In the genomic region with DNA sequence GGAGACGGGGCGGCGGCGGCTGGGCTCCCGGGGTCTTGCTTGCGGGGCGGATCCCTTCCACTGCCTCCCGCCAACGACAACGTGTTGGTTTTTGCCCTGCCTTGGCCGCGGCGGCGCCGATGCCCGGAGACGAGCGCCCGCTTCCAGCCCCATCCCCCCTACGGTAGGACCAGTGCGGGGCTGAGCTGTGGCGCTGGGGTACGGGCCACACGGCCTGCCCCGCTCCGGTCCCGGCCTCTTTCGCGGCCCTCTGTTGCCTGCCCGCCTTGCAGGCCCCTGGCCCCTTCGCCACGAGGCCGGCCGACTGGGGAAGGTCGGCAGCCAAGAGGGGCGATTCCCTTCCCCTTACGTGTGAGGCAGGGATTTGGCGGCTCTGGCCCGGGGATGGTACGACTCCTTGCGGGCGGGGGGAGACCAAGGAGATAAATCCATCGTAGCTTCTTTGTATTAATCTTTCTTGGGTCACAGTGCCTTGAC, we compare ENCODE assay signal across 8 cellular contexts. TPM values are rescaled to one million over a fixed set of nuclear protein-coding genes. Genes with fewer than 3 reads are reported as not detected.
DNase-seq lines count a peak whose midpoint lies in the region; ATAC-seq and FAIRE-seq lines count a peak whose summit lies in the region.

No MANE protein-coding gene starts in this region.

- H3K9me3 ChIP-seq in BLaER1 = no peaks in the 10 kb centered on the region

- peak overlapping the region; percentile 93 for H3K4me3 ChIP-seq in BLaER1

- FAIRE-seq in HTR-8/SVneo (lab: Jason Lieb, UNC) = no peak

- peaks cover 57% of the 10 kb centered on the region for H3K4me1 ChIP-seq in BLaER1

- ATAC-seq in GM19324 (IDR thresholded peaks at IDR 0.05; ENCODE audit: low FRiP score, unreplicated experiment) (peak; percentile 18), HG03432 (IDR thresholded peaks at IDR 0.05; ENCODE audit: unreplicated experiment) (peak; percentile 31)

- peak overlapping the region; percentile 98 for H3K9ac ChIP-seq in BLaER1

- DNase-seq in T-helper 1 cell (peak in 3 of 5 donors; percentile 27 to 36 (median 32)), cerebellum (ENCODE audit: low spot score) (peak; percentile 38), HTR-8/SVneo (ENCODE audit: insufficient read length, low spot score) (no peak)
- DNase-seq in stimulated activated CD4-positive, alpha-beta T cell treated with anti-CD3 and anti-CD28 coated beads, Interleukin-4, amount 100 ng/mL, for 1 hour = peak; percentile 42

- peaks cover 54% of the 10 kb centered on the region for H4K20me1 ChIP-seq in BLaER1

- H3K36me3 ChIP-seq in BLaER1 = peaks cover 33% of the 10 kb centered on the region

- H3K27me3 ChIP-seq in BLaER1 (no peaks in the 10 kb centered on the region), layer of hippocampus (ENCODE audit: control insufficient read depth, insufficient read depth, low read length) (no peaks in the 10 kb centered on the region)

- peak overlapping the region; percentile 94 for H3K4me2 ChIP-seq in BLaER1

- peak overlapping the region; percentile 99 for H3K27ac ChIP-seq in BLaER1
- peak overlapping the region; percentile 80 for H3K27ac ChIP-seq in layer of hippocampus (ENCODE audit: low read depth, low read length)

RNA-seq across cellular contexts. Expression of a gene that starts 0.5 kb away (rescaled TPM):
- 141 TPM for total RNA-seq in cerebellum

RNA-seq across cellular contexts. Expression of a gene that starts 35.2 kb away (rescaled TPM):
- 2.5 TPM for total RNA-seq in cerebellum
